ENCODE assay signal across 8 cellular contexts in the genomic region with DNA sequence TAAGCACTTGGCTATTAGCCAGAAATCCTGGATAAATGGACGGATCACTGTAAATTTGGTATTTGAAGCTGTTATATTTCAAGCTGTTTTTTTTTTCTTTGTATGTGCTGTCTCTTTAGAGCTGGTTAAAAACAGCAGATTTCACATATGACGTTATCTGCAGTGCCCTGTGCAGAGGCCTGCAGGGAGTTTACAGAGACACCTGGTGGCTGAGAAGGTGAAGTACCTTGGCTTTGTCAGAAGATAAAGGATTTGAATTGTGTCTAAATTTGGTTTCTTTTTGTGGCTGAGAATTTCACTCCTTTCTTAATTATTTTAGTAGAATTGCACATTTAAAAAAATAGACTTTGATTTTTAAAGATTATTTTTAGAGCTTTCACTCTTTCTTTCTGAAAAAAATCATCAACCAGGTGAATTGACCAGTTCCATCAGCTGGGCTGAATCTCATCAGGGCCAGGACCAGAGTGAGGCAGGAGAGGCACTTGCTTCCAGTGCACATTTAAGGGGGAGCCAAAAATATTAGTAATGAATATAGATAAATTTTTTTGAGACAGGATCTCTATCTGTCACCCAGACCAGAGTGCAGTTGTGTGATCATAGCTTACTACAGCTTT. TPM values are rescaled to one million over a fixed set of nuclear protein-coding genes. Genes with fewer than 3 reads are reported as not detected.
A peak's percentile ranks its signal among the peaks of the same experiment; 100 is the strongest.
DNase-seq lines count a peak whose midpoint lies in the region; ATAC-seq and TF ChIP-seq lines count a peak whose summit lies in the region.

No MANE protein-coding gene starts in this region.

- TF ChIP-seq CTCF in HCT116 (IDR thresholded peaks at IDR 0.05 in 2 of 3, conservative IDR thresholded peaks at IDR 0.05 in 1 of 3; ENCODE audit: borderline replicate concordance in 1 of 3, insufficient read depth in 1 of 3, low read depth in 2 of 3, low read length in 2 of 3) = peak; percentile 79 to 91 (median 90)

- BruUV-seq in HCT116 (replicated peaks; lab: Mats Ljungman, UMichigan) = no TSS peak

- no peak for TF ChIP-seq POLR2A in HCT116 (IDR thresholded peaks at IDR 0.05; ENCODE audit: borderline replicate concordance, extremely low read depth, insufficient read depth, insufficient read length)

- peaks cover 0 to 3% of the 10 kb centered on the region in 2 experiments; a peak in 1 of 4 replicates for H3K4me1 ChIP-seq in HCT116 (ENCODE audit: control insufficient read depth in 1 of 2, insufficient read depth in 2 of 2, low read length in 2 of 2)

- CTCF ChIA-PET in HCT116 (lab: Charles Lee) = interaction anchor here (0.6 to 2.3 kb wide), 11 partner anchors 8 to 856 kb away, joined by 3 to 37 read pairs (median 4); a partner anchor contains a TSS

- peak overlapping the region; percentile 11; the same call in 1 of the 2 replicates for H3K4me2 ChIP-seq in HCT116 (ENCODE audit: low read length)

- no peak overlapping the region for H3K9ac ChIP-seq in HCT116 (ENCODE audit: low read length)

- peak overlapping the region; percentile 33 for H2AFZ ChIP-seq in HCT116 (ENCODE audit: low read depth, low read length, poor library complexity, severe bottlenecking)

- H4K20me1 ChIP-seq in HCT116 (ENCODE audit: insufficient read depth) = no peaks in the 10 kb centered on the region

- RAD21 ChIA-PET in HCT116 (lab: Charles Lee; ENCODE audit: low non-redundant PET in 1 of 2, low total read pairs in 2 of 2, uncharacterized antibody in 2 of 2, unreplicated experiment in 2 of 2) = interaction anchor here (0.6 to 1.3 kb wide), 3 partner anchors 8 to 291 kb away, joined by 3 to 4 read pairs (median 3); no protein-coding TSS in a partner anchor

- H3K36me3 ChIP-seq in HCT116 (ENCODE audit: control insufficient read depth in 1 of 2, insufficient read depth in 2 of 2, low read length in 2 of 2) = no peaks in the 10 kb centered on the region

- intact Hi-C loops in HCT116 (cut with micrococcal nuclease) = loop anchor here (1.0 kb wide), 2 partner anchors 175 to 394 kb away; no protein-coding TSS in a partner anchor

- H3K4me3 ChIP-seq in HCT116 (replicated peaks in 1 of 2; ENCODE audit: low read depth in 1 of 2, low read length in 2 of 2) = no peak overlapping the region

- no peak overlapping the region for H3K27ac ChIP-seq in HCT116 (ENCODE audit: low read depth, low read length)

- peak; percentile 84 for TF ChIP-seq RAD21 in HCT116 (IDR thresholded peaks at IDR 0.05; ENCODE audit: low read depth)

- peak; percentile 16 to 47 (median 27) for DNase-seq in activated CD4-positive, CD25-positive, alpha-beta regulatory T cell (lab: John Stamatoyannopoulos, UW)
- DNase-seq in activated CD4-positive, CD25-positive, alpha-beta regulatory T cell treated with anti-CD3 and anti-CD28 coated beads, Interleukin-2, amount 50 U/mL, for 72 hours = no peak
- DNase-seq in HCT116 (ENCODE audit: low read depth, low spot score) (peak; percentile 58), M059J (ENCODE audit: low read depth) (peak; percentile 72), SK-N-DZ (ENCODE audit: low spot score) (peak; percentile 65), amniotic epithelial cell (ENCODE audit: low read depth) (peak; percentile 82), hepatic stellate cell (ENCODE audit: low spot score) (peak; percentile 55)
- DNase-seq in stimulated activated CD4-positive, alpha-beta T cell treated with anti-CD3 and anti-CD28 coated beads, Interleukin-2, amount 100 ng/mL, for 4 hours (ENCODE audit: low read depth) = peak; percentile 65

- H3K9me2 ChIP-seq in HCT116 (ENCODE audit: insufficient read depth) = no peaks in the 10 kb centered on the region

- POLR2A ChIA-PET in HCT116 (lab: Charles Lee) = interaction anchor here (2.8 kb wide), 1 partner anchor 8 kb away, joined by 17 read pairs; no protein-coding TSS in a partner anchor

- H3K79me2 ChIP-seq in HCT116 (ENCODE audit: insufficient read depth, low read length) = no peaks in the 10 kb centered on the region

- ATAC-seq in HCT116 = peak; percentile 97

- no peaks in the 10 kb centered on the region for H3K27me3 ChIP-seq in HCT116 (ENCODE audit: insufficient read depth, low read length)

- no peaks in the 10 kb centered on the region for H3K9me3 ChIP-seq in HCT116 (ENCODE audit: control insufficient read depth in 1 of 2, insufficient read depth in 1 of 2, low read depth in 1 of 2, low read length in 2 of 2)

TF ChIP-seq in HCT116, 20 proteins besides CTCF, POLR2A, EP300 and RAD21:
- no peak for TF ChIP-seq ZNF274 (IDR thresholded peaks at IDR 0.05; ENCODE audit: low read depth, low read length)
- 0 out of 2 replicates have a peak, but pooled peaks have one; percentile 19 for TF ChIP-seq CBX3 (IDR thresholded peaks at IDR 0.05; ENCODE audit: low read depth)
- TF ChIP-seq, protein P1, sequence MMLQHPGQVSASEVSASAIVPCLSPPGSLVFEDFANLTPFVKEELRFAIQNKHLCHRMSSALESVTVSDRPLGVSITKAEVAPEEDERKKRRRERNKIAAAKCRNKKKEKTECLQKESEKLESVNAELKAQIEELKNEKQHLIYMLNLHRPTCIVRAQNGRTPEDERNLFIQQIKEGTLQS (IDR thresholded peaks at IDR 0.05) = no peak

RNA-seq across cellular contexts. Expression of a gene that starts 9.6 kb away (rescaled TPM):
- not detected for total RNA-seq in HCT116 (2021; ENCODE audit: unreplicated experiment)
- 0.06 and 0.21 TPM in 2 replicates for polyA plus RNA-seq in HCT116 (2012)
- 1.5 and 3.1 TPM in 2 replicates for total RNA-seq in M059J (2014; rRNA removed; shearing (Covaris generic))
- 22.3 and 23.4 TPM in 2 replicates for polyA plus RNA-seq in SK-N-DZ (2014; cell fraction: cytosol; rRNA removed)
- 6.9 and 7.5 TPM in 2 replicates for polyA plus RNA-seq in SK-N-DZ (2014; cell fraction: nucleus; rRNA removed)
